In the genomic region with DNA sequence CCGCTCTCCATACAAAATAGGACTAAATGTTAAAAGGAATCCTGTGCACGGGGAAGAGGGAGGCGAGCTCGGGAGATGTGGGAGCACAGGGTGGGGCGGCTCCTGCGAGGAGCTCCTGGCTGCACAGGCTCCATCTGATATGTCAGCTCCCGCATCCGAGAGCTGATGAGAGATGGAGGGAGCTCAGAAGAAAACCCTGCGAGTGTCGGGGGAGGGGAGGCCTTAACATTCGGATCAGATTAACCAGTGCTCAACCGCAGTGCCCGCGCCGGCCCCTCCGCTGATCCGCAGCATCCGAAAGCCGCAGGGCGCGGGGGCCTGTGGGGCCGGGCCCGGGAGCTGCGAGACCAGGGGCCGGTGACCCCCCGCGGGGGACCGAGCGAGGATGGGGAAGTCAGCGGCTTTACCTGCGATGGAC, we compare ENCODE assay signal across 8 cellular contexts. TPM values are rescaled to one million over a fixed set of nuclear protein-coding genes. Genes with fewer than 3 reads are reported as not detected.
DNase-seq lines count a peak whose midpoint lies in the region; ATAC-seq, FAIRE-seq and TF ChIP-seq lines count a peak whose summit lies in the region.

No MANE protein-coding gene starts in this region.

- peak overlapping the region; percentile 82 for H3K9ac ChIP-seq in astrocyte (ENCODE audit: low read length)
- H3K9ac ChIP-seq in rectal smooth muscle tissue (ENCODE audit: low read length), result no peak overlapping the region

- under 1% methylated on average over 17 of the region's 31 CpGs for WGBS in hepatocyte (ENCODE audit: low lambda C conversion rate, missing lambda C conversion rate)

- TF ChIP-seq CTCF in astrocyte (IDR thresholded peaks at IDR 0.05; ENCODE audit: insufficient read depth, low read depth, low read length) (no peak), hepatocyte (IDR thresholded peaks at IDR 0.05; ENCODE audit: poor library complexity) (no peak)

- FAIRE-seq in astrocyte (lab: Jason Lieb, UNC), result no peak

- peak overlapping the region; percentile 82 for H3K4me3 ChIP-seq in astrocyte (ENCODE audit: insufficient read depth, low read depth, low read length)
- peak overlapping the region; percentile 85 for H3K4me3 ChIP-seq in hepatocyte
- H3K4me3 ChIP-seq in rectal smooth muscle tissue (ENCODE audit: low read length), result peak overlapping the region; percentile 70

- no peak overlapping the region for H3K27ac Mint-ChIP-seq in astrocyte (ENCODE audit: unreplicated experiment)

- ATAC-seq in HG02642 (IDR thresholded peaks at IDR 0.05; ENCODE audit: poor library complexity, unreplicated experiment), result peak; percentile 23

- peaks cover 12% of the 10 kb centered on the region for H3K79me2 ChIP-seq in astrocyte (ENCODE audit: insufficient read depth, low read length)
- no peaks in the 10 kb centered on the region for H3K79me2 ChIP-seq in hepatocyte

- H3K4me2 ChIP-seq in astrocyte (ENCODE audit: low read length) (peak overlapping the region; percentile 95), hepatocyte (peak overlapping the region; percentile 97)

- peak overlapping the region; percentile 92 for H3K4me3 Mint-ChIP-seq in astrocyte (ENCODE audit: unreplicated experiment)

- H3K4me1 Mint-ChIP-seq in astrocyte (ENCODE audit: low read depth, unreplicated experiment), result peaks cover 3% of the 10 kb centered on the region

- no peaks in the 10 kb centered on the region for H3K36me3 ChIP-seq in astrocyte (ENCODE audit: insufficient read depth, low read length)
- H3K36me3 ChIP-seq in hepatocyte (replicated peaks; ENCODE audit: insufficient read depth, low read depth), result no peaks in the 10 kb centered on the region
- H3K36me3 ChIP-seq in rectal smooth muscle tissue (ENCODE audit: control insufficient read depth, insufficient read depth, low read length), result no peaks in the 10 kb centered on the region

- no peaks in the 10 kb centered on the region for H3K9me3 Mint-ChIP-seq in astrocyte (ENCODE audit: unreplicated experiment)

- no peaks in the 10 kb centered on the region for H3K36me3 Mint-ChIP-seq in astrocyte (ENCODE audit: low read depth, unreplicated experiment)

- no peaks in the 10 kb centered on the region for H3K9me2 ChIP-seq in hepatocyte (replicated peaks; ENCODE audit: insufficient read depth)

- H3K4me1 ChIP-seq in astrocyte (ENCODE audit: insufficient read depth, low read length) (peaks cover 11% of the 10 kb centered on the region), hepatocyte (ENCODE audit: insufficient read depth) (no peaks in the 10 kb centered on the region), rectal smooth muscle tissue (ENCODE audit: control insufficient read depth, insufficient read depth, low read length) (no peaks in the 10 kb centered on the region)

- peaks cover 10% of the 10 kb centered on the region for H4K20me1 ChIP-seq in astrocyte (ENCODE audit: insufficient read depth, low read length)
- H4K20me1 ChIP-seq in hepatocyte (ENCODE audit: insufficient read depth, poor library complexity, severe bottlenecking), result no peaks in the 10 kb centered on the region

- H3K9me3 ChIP-seq in astrocyte (ENCODE audit: insufficient read depth, low read depth, low read length) (no peaks in the 10 kb centered on the region), hepatocyte (ENCODE audit: low read depth) (no peaks in the 10 kb centered on the region)

- H3K27me3 Mint-ChIP-seq in astrocyte (ENCODE audit: low read depth, unreplicated experiment), result no peaks in the 10 kb centered on the region

- H2AFZ ChIP-seq in astrocyte (ENCODE audit: low read depth, low read length) (peak overlapping the region; percentile 96), hepatocyte (peak overlapping the region; percentile 94)

- DNase-seq in NCI-H1417 (lab: John Stamatoyannopoulos, UW) (peak; percentile 51 to 82 (median 80)), NCI-H1417 treated with DMSO at 0.1 percent for 48 hours (lab: John Stamatoyannopoulos, UW) (no peak), NCI-H774 (lab: John Stamatoyannopoulos, UW) (peak; percentile 35), astrocyte (ENCODE audit: low read depth) (peak; percentile 10), hepatocyte (ENCODE audit: low spot score) (peak; percentile 33), inferior parietal cortex (ENCODE audit: extremely low spot score) (no peak)

- peak overlapping the region; percentile 11 for H3K27ac ChIP-seq in astrocyte (ENCODE audit: low read depth, low read length)
- H3K27ac ChIP-seq in hepatocyte, result no peak overlapping the region
- no peak overlapping the region for H3K27ac ChIP-seq in rectal smooth muscle tissue (ENCODE audit: low read depth, low read length)

- H3K27me3 ChIP-seq in astrocyte (ENCODE audit: insufficient read depth, low read length) (peaks cover 4% of the 10 kb centered on the region), hepatocyte (peaks cover 25% of the 10 kb centered on the region), rectal smooth muscle tissue (ENCODE audit: control insufficient read depth, insufficient read depth, low read length) (no peaks in the 10 kb centered on the region)

RNA-seq across cellular contexts. Expression of gene ELOVL4, which starts 0.6 kb away (rescaled TPM):
- 10.0 and 10.4 TPM in 2 replicates for total RNA-seq in astrocyte
- total RNA-seq in hepatocyte, result 2.8 and 4.7 TPM in 2 replicates
- polyA plus RNA-seq in hepatocyte, result 6.5 and 7.0 TPM in 2 replicates

RNA-seq across cellular contexts. Expression of gene TTK, which starts 57.7 kb away (rescaled TPM):
- total RNA-seq in astrocyte, result 3.3 and 4.9 TPM in 2 replicates
- 10.2 and 10.7 TPM in 2 replicates for total RNA-seq in hepatocyte
- 3.1 and 4.0 TPM in 2 replicates for polyA plus RNA-seq in hepatocyte

Comparison
In these comparisons a context has a peak if more than half of its experiments do, and no peak if none do; other contexts are left out.
1. DNase-seq: peak in NCI-H1417 (3 of 3), NCI-H774 (single experiment), astrocyte (single experiment) and hepatocyte (single experiment); none in NCI-H1417 treated with DMSO at 0.1 percent for 48 hours (single experiment) and inferior parietal cortex (single experiment).
2. Peak in every context shown above with its lines, with median percentiles within 50 percentile points of each other: H3K4me3 ChIP-seq.